Comparison of ENCODE assay signal across 11 cellular contexts in genomic region chr6:101401792-101402617, GRCh38. TPM values are rescaled to one million over a fixed set of nuclear protein-coding genes. Genes with fewer than 3 reads are reported as not detected.
A peak's percentile ranks its signal among the peaks of the same experiment; 100 is the strongest.
DNase-seq lines count a peak whose midpoint lies in the region; ATAC-seq and TF ChIP-seq lines count a peak whose summit lies in the region.
"Had no signal": no experiment of that assay in that cellular context is flagged by ENCODE, and none has a peak within 500 bp of the region (broad histone marks: within the 10 kb centered on the region; RNA-seq: fewer than 3 reads in every experiment).

No MANE protein-coding gene starts in this region.

- no peaks in the 10 kb centered on the region for H3K79me2 ChIP-seq in mammary epithelial cell (ENCODE audit: insufficient read depth, low read length)

- TF ChIP-seq CTCF in mammary epithelial cell (conservative IDR thresholded peaks at IDR 0.05 in 1 of 2, IDR thresholded peaks at IDR 0.05 in 1 of 2; ENCODE audit: extremely low read depth in 1 of 2, insufficient read depth in 1 of 2, low read depth in 1 of 2, low read length in 2 of 2) (no peak), breast epithelium (IDR thresholded peaks at IDR 0.05) (no peak), astrocyte of the cerebellum (IDR thresholded peaks at IDR 0.05; ENCODE audit: low read depth, low read length, missing control alignments) (no peak)

- H3K36me3 ChIP-seq in mammary epithelial cell (ENCODE audit: insufficient read depth, low read length) (no peaks in the 10 kb centered on the region), breast epithelium (no peaks in the 10 kb centered on the region), iPS DF 6.9 (ENCODE audit: control insufficient read depth, insufficient read depth, low read length) (no peaks in the 10 kb centered on the region), aorta (ENCODE audit: control insufficient read depth in 1 of 2, insufficient read depth in 2 of 2, low read length in 1 of 2) (no peaks in the 10 kb centered on the region)

- 14% methylated on average over 30 of the region's 50 CpGs for WGBS in mammary epithelial cell (ENCODE audit: low coverage, missing lambda C conversion rate)
- WGBS in iPS DF 6.9 (ENCODE audit: insufficient coverage, insufficient read length), result no CpG with 5 or more reads among the region's 50 CpGs
- 3% methylated on average over 46 to 50 of the region's 50 CpGs for WGBS in aorta, 2 donors

- in situ Hi-C loops in mammary epithelial cell (cut with MboI; ENCODE audit: low sequenced_read_pairs in 2 of 2) (no loop called here), astrocyte of the cerebellum (cut with HindIII; ENCODE audit: low sequenced_read_pairs) (loop anchor here (10.0 kb wide), 1 partner anchor 403 kb away; no protein-coding TSS in a partner anchor)

- H3K27ac ChIP-seq in mammary epithelial cell (ENCODE audit: insufficient read depth, low read depth, low read length) (no peak overlapping the region), breast epithelium (no peak overlapping the region), iPS DF 6.9 (ENCODE audit: low read length) (no peak overlapping the region), aorta (ENCODE audit: low read depth in 1 of 2, low read length in 2 of 2) (no peak overlapping the region)

- H3K4me2 ChIP-seq in mammary epithelial cell (ENCODE audit: insufficient read depth, low read depth, low read length), result peak overlapping the region; percentile 22

- peak overlapping the region in 1 of 3 experiments; percentile 9 for H3K4me3 ChIP-seq in mammary epithelial cell (replicated peaks in 1 of 3; ENCODE audit: insufficient read depth in 1 of 3, low read depth in 2 of 3, low read length in 3 of 3)
- no peak overlapping the region for H3K4me3 ChIP-seq in breast epithelium
- peak overlapping the region; percentile 32 for H3K4me3 ChIP-seq in astrocyte of the cerebellum (ENCODE audit: low read depth, low read length)
- H3K4me3 ChIP-seq in iPS DF 6.9 (ENCODE audit: low read length), result peak overlapping the region; percentile 44; the same call in 1 of the 2 replicates
- no peak overlapping the region for H3K4me3 ChIP-seq in aorta (ENCODE audit: low read length in 2 of 2)

- no peak overlapping the region for H3K9ac ChIP-seq in mammary epithelial cell (ENCODE audit: insufficient read depth, low read length)

- ATAC-seq in aorta (ENCODE audit: low FRiP score), result peak; percentile 41
- no peak for ATAC-seq in GM21390 (IDR thresholded peaks at IDR 0.05; ENCODE audit: unreplicated experiment)

- peak overlapping the region; percentile 9 for H2AFZ ChIP-seq in mammary epithelial cell (ENCODE audit: low read depth, low read length)

- intact Hi-C loops in mammary epithelial cell (cut with micrococcal nuclease), result no loop called here
- intact Hi-C loops in breast epithelium (cut with DNase I; ENCODE audit: low total_unique reads), result no loop called here
- intact Hi-C loops in aorta (cut with DNase I), result no loop called here

- H3K27me3 ChIP-seq in mammary epithelial cell (ENCODE audit: insufficient read depth, low read length) (peaks cover 29% of the 10 kb centered on the region), breast epithelium (peaks cover 0 to 27% of the 10 kb centered on the region in 2 donors), iPS DF 6.9 (ENCODE audit: control insufficient read depth, insufficient read depth, low read length) (no peaks in the 10 kb centered on the region; the same call in 1 of the 2 replicates), aorta (ENCODE audit: control insufficient read depth in 1 of 2, insufficient read depth in 2 of 2, low read length in 1 of 2) (peaks cover 0 to 2% of the 10 kb centered on the region in 2 donors)

- H3K4me1 ChIP-seq in mammary epithelial cell (ENCODE audit: insufficient read depth, low read length), result no peaks in the 10 kb centered on the region
- no peaks in the 10 kb centered on the region for H3K4me1 ChIP-seq in breast epithelium
- peaks cover 8% of the 10 kb centered on the region for H3K4me1 ChIP-seq in iPS DF 6.9 (ENCODE audit: control insufficient read depth, insufficient read depth, low read length)
- H3K4me1 ChIP-seq in aorta (ENCODE audit: control insufficient read depth in 1 of 2, insufficient read depth in 2 of 2, low read length in 2 of 2), result no peaks in the 10 kb centered on the region

- H3K9me3 ChIP-seq in mammary epithelial cell (replicated peaks; ENCODE audit: insufficient read depth, low read length) (no peaks in the 10 kb centered on the region), breast epithelium (no peaks in the 10 kb centered on the region), iPS DF 6.9 (ENCODE audit: control insufficient read depth, insufficient read depth, low read length) (no peaks in the 10 kb centered on the region), aorta (ENCODE audit: control insufficient read depth, low read length) (peaks cover 1% of the 10 kb centered on the region)

- dilution Hi-C loops in mammary epithelial cell (cut with HindIII; ENCODE audit: low sequenced_read_pairs), result no loop called here

- no TSS peak for BruUV-seq in mammary epithelial cell (replicated peaks; lab: Mats Ljungman, UMichigan)

- H4K20me1 ChIP-seq in mammary epithelial cell (ENCODE audit: insufficient read depth, low read length), result no peaks in the 10 kb centered on the region

- TF ChIP-seq POLR2A in breast epithelium (IDR thresholded peaks at IDR 0.05), result no peak

- CTCF ChIA-PET in mammary epithelial cell (lab: Charles Lee; ENCODE audit: low non-redundant PET), result no interaction called here

- DNase-seq in mammary epithelial cell (no peak), breast epithelium (ENCODE audit: low spot score in 2 of 2) (no peak), astrocyte of the cerebellum (ENCODE audit: low read depth) (no peak), iPS DF 6.9 (ENCODE audit: low read depth, low spot score) (no peak), aorta (peak in 1 of 2 donors; percentile 70), NCI-H748 (lab: John Stamatoyannopoulos, UW; ENCODE audit: unreplicated experiment) (no peak), NCI-H226 (no peak)
- DNase-seq: hippocampal formation, NCI-H1092 had no signal

RNA-seq across cellular contexts. Expression of gene GRIK2, which starts 8.5 kb away (rescaled TPM):
- total RNA-seq in mammary epithelial cell, result 1 to 10 TPM; 1.4 to 2.8 TPM
- 0.15 TPM for polyA plus RNA-seq in mammary epithelial cell
- not detected for polyA minus RNA-seq in mammary epithelial cell
- 1 to 10 TPM in 2 of 3 donors, not detected in 1; 1.1 to 3.7 TPM for total RNA-seq in breast epithelium
- 1 to 10 TPM; 2.3 to 3.0 TPM for total RNA-seq in aorta
- polyA plus RNA-seq in aorta, result under 1 TPM in 1 of 2 donors, not detected in 1; 0.82 TPM
- total RNA-seq: T-helper 1 cell treated with Interleukin-12 subunit alpha and Interleukin-12 subunit beta and Interleukin-4 antibody, amounts not matched to agents 30 ng/mL and 1 ng/mL, for 36 hours had no signal

Comparison
In these comparisons a context has a peak if more than half of its experiments do, and no peak if none do; other contexts are left out.
1. H3K4me3 ChIP-seq: peak in astrocyte of the cerebellum (single experiment) and iPS DF 6.9 (single experiment); none in breast epithelium (0 of 3) and aorta (0 of 2).